Comparison of ENCODE assay signal across 24 cellular contexts in genomic region chr11:86256608-86257007, GRCh38. TPM values are rescaled to one million over a fixed set of nuclear protein-coding genes. Genes with fewer than 3 reads are reported as not detected.
DNase-seq lines count a peak whose midpoint lies in the region; ATAC-seq and TF ChIP-seq lines count a peak whose summit lies in the region.
"Had no signal": no experiment of that assay in that cellular context is flagged by ENCODE, and none has a peak within 500 bp of the region (broad histone marks: within the 10 kb centered on the region; RNA-seq: fewer than 3 reads in every experiment).

No MANE protein-coding gene starts in this region.

- no peak for TF ChIP-seq POLR2A in esophagus muscularis mucosa (IDR thresholded peaks at IDR 0.05; ENCODE audit: low read depth)

- no peaks in the 10 kb centered on the region for H3K27me3 Mint-ChIP-seq in T-helper 1 cell treated with Interleukin-12 subunit alpha and Interleukin-12 subunit beta and Interleukin-4 antibody, amounts not matched to agents 30 μg/mL and 1 μg/mL, for 36 hours (ENCODE audit: low read depth)
- no peaks in the 10 kb centered on the region for H3K27me3 Mint-ChIP-seq in activated naive CD4-positive, alpha-beta T cell treated with anti-CD3 and anti-CD28 coated beads for 36 hours (ENCODE audit: low read depth)
- H3K27me3 Mint-ChIP-seq in activated naive CD8-positive, alpha-beta T cell treated with anti-CD3 and anti-CD28 coated beads, Interleukin-2, amount 50 U/mL, for 24 hours: no peaks in the 10 kb centered on the region
- no peaks in the 10 kb centered on the region for H3K27me3 Mint-ChIP-seq in stimulated activated memory B cell treated with anti-CD40 and anti-IgM and Interleukin-4, amounts not matched to agents 10 μg/mL and 1 μg/mL and 100 μg/mL, for 72 hours

- ATAC-seq in activated naive CD4-positive, alpha-beta T cell treated with anti-CD3 and anti-CD28 coated beads, Interleukin-2, amount 50 U/mL, for 72 hours: no peak
- ATAC-seq in activated naive CD8-positive, alpha-beta T cell treated with anti-CD3 and anti-CD28 coated beads, Interleukin-2, amount 50 U/mL, for 24 hours: no peak
- ATAC-seq in stimulated activated memory B cell treated with anti-CD40 and anti-IgM and Interleukin-4, amounts not matched to agents 10 μg/mL and 1 μg/mL and 100 μg/mL, for 72 hours: no peak
- ATAC-seq: HepG2, Panc1 had no signal

- H3K4me1 Mint-ChIP-seq in T-helper 1 cell treated with Interleukin-12 subunit alpha and Interleukin-12 subunit beta and Interleukin-4 antibody, amounts not matched to agents 30 μg/mL and 1 μg/mL, for 36 hours (ENCODE audit: low read depth): peaks cover 17% of the 10 kb centered on the region
- H3K4me1 Mint-ChIP-seq in activated naive CD4-positive, alpha-beta T cell treated with anti-CD3 and anti-CD28 coated beads for 36 hours (ENCODE audit: low read depth): peaks cover 54% of the 10 kb centered on the region
- H3K4me1 Mint-ChIP-seq in activated naive CD8-positive, alpha-beta T cell treated with anti-CD3 and anti-CD28 coated beads, Interleukin-2, amount 50 U/mL, for 24 hours: peaks cover 30% of the 10 kb centered on the region
- H3K4me1 Mint-ChIP-seq in stimulated activated memory B cell treated with anti-CD40 and anti-IgM and Interleukin-4, amounts not matched to agents 10 μg/mL and 1 μg/mL and 100 μg/mL, for 72 hours: peaks cover 17% of the 10 kb centered on the region

- peaks cover 37% of the 10 kb centered on the region for H3K36me3 Mint-ChIP-seq in T-helper 1 cell treated with Interleukin-12 subunit alpha and Interleukin-12 subunit beta and Interleukin-4 antibody, amounts not matched to agents 30 μg/mL and 1 μg/mL, for 36 hours (ENCODE audit: low read depth)
- H3K36me3 Mint-ChIP-seq in activated naive CD4-positive, alpha-beta T cell treated with anti-CD3 and anti-CD28 coated beads for 36 hours (ENCODE audit: low read depth): peaks cover 29% of the 10 kb centered on the region
- H3K36me3 Mint-ChIP-seq in activated naive CD4-positive, alpha-beta T cell treated with anti-CD3 and anti-CD28 coated beads, Interleukin-2, amount 50 U/mL, for 72 hours: peaks cover 0 to 41% of the 10 kb centered on the region in 2 donors
- H3K36me3 Mint-ChIP-seq in activated naive CD8-positive, alpha-beta T cell treated with anti-CD3 and anti-CD28 coated beads, Interleukin-2, amount 50 U/mL, for 24 hours (ENCODE audit: low read depth): peaks cover 67% of the 10 kb centered on the region
- H3K36me3 Mint-ChIP-seq in stimulated activated memory B cell treated with anti-CD40 and anti-IgM and Interleukin-4, amounts not matched to agents 10 μg/mL and 1 μg/mL and 100 μg/mL, for 72 hours: peaks cover 26% of the 10 kb centered on the region

- H3K4me3 ChIP-seq in esophagus muscularis mucosa: no peak overlapping the region

- DNase-seq in T-helper 1 cell (no peak), esophagus muscularis mucosa (ENCODE audit: extremely low spot score) (no peak)
- DNase-seq in activated naive CD4-positive, alpha-beta T cell treated with anti-CD3 and anti-CD28 coated beads for 36 hours: no peak
- no peak for DNase-seq in activated naive CD4-positive, alpha-beta T cell treated with anti-CD3 and anti-CD28 coated beads, Interleukin-2, amount 50 U/mL, for 72 hours (ENCODE audit: low spot score in 2 of 2)
- DNase-seq in activated naive CD8-positive, alpha-beta T cell treated with anti-CD3 and anti-CD28 coated beads, Interleukin-2, amount 50 U/mL, for 24 hours: no peak
- DNase-seq in stimulated activated CD8-positive, alpha-beta memory T cell treated with anti-CD3 and anti-CD28 coated beads, Interleukin-4, amount 100 ng/mL, for 48 hours: no peak
- DNase-seq: Calu3, DMS79 treated with DMSO at 0.1 percent for 48 hours, GF-D8, Karpas-422, NCI-H1092, NCI-H1417 treated with DMSO at 0.1 percent for 48 hours, NCI-H1694 treated with DMSO at 0.1 percent for 48 hours, NCI-H2081, NCI-H226, NCI-H510A, NCI-H69, SHP77 had no signal

- H3K9me3 Mint-ChIP-seq in T-helper 1 cell treated with Interleukin-12 subunit alpha and Interleukin-12 subunit beta and Interleukin-4 antibody, amounts not matched to agents 30 μg/mL and 1 μg/mL, for 36 hours: no peaks in the 10 kb centered on the region
- no peaks in the 10 kb centered on the region for H3K9me3 Mint-ChIP-seq in activated naive CD4-positive, alpha-beta T cell treated with anti-CD3 and anti-CD28 coated beads for 36 hours
- no peaks in the 10 kb centered on the region for H3K9me3 Mint-ChIP-seq in activated naive CD4-positive, alpha-beta T cell treated with anti-CD3 and anti-CD28 coated beads, Interleukin-2, amount 50 U/mL, for 72 hours
- H3K9me3 Mint-ChIP-seq in activated naive CD8-positive, alpha-beta T cell treated with anti-CD3 and anti-CD28 coated beads, Interleukin-2, amount 50 U/mL, for 24 hours: no peaks in the 10 kb centered on the region
- no peaks in the 10 kb centered on the region for H3K9me3 Mint-ChIP-seq in stimulated activated memory B cell treated with anti-CD40 and anti-IgM and Interleukin-4, amounts not matched to agents 10 μg/mL and 1 μg/mL and 100 μg/mL, for 72 hours

- WGBS in esophagus muscularis mucosa: 73% methylated on average over 6 of the region's 6 CpGs

- peaks cover 0 to 42% (median 25%) of the 10 kb centered on the region in 4 donors for H3K36me3 ChIP-seq in esophagus muscularis mucosa

- H3K27me3 ChIP-seq in esophagus muscularis mucosa: no peaks in the 10 kb centered on the region

- TF ChIP-seq CTCF in esophagus muscularis mucosa (IDR thresholded peaks at IDR 0.05): no peak

- peaks cover 0 to 11% (median under 1%) of the 10 kb centered on the region in 4 donors for H3K4me1 ChIP-seq in esophagus muscularis mucosa

- CTCF ChIA-PET in activated naive CD4-positive, alpha-beta T cell treated with anti-CD3 and anti-CD28 coated beads for 36 hours (lab: Charles Lee): interaction anchor here (1.6 kb wide), 1 partner anchor 62 kb away, joined by 4 read pairs; no protein-coding TSS in a partner anchor

- no peak overlapping the region for H3K27ac ChIP-seq in esophagus muscularis mucosa (replicated peaks in 1 of 4)
- H3K27ac ChIP-seq: 22Rv1, RWPE1 had no signal

- intact Hi-C loops in activated naive CD4-positive, alpha-beta T cell treated with anti-CD3 and anti-CD28 coated beads for 36 hours (cut with micrococcal nuclease): loop anchor here (1.0 kb wide), 1 partner anchor 31 kb away; no protein-coding TSS in a partner anchor
- intact Hi-C loops in esophagus muscularis mucosa (cut with DNase I): no loop called here

- H3K27ac Mint-ChIP-seq in T-helper 1 cell treated with Interleukin-12 subunit alpha and Interleukin-12 subunit beta and Interleukin-4 antibody, amounts not matched to agents 30 μg/mL and 1 μg/mL, for 36 hours: peak overlapping the region; percentile 67
- H3K27ac Mint-ChIP-seq in activated naive CD4-positive, alpha-beta T cell treated with anti-CD3 and anti-CD28 coated beads for 36 hours: peak overlapping the region; percentile 51
- H3K27ac Mint-ChIP-seq in activated naive CD4-positive, alpha-beta T cell treated with anti-CD3 and anti-CD28 coated beads, Interleukin-2, amount 50 U/mL, for 72 hours: peak overlapping the region in 1 of 2 donors; percentile 94
- peak overlapping the region; percentile 29 for H3K27ac Mint-ChIP-seq in activated naive CD8-positive, alpha-beta T cell treated with anti-CD3 and anti-CD28 coated beads, Interleukin-2, amount 50 U/mL, for 24 hours
- H3K27ac Mint-ChIP-seq in stimulated activated memory B cell treated with anti-CD40 and anti-IgM and Interleukin-4, amounts not matched to agents 10 μg/mL and 1 μg/mL and 100 μg/mL, for 72 hours: peak overlapping the region; percentile 59

- TF ChIP-seq EP300 in esophagus muscularis mucosa (IDR thresholded peaks at IDR 0.05): no peak

- no peak overlapping the region for H3K4me3 Mint-ChIP-seq in T-helper 1 cell treated with Interleukin-12 subunit alpha and Interleukin-12 subunit beta and Interleukin-4 antibody, amounts not matched to agents 30 μg/mL and 1 μg/mL, for 36 hours
- H3K4me3 Mint-ChIP-seq in activated naive CD4-positive, alpha-beta T cell treated with anti-CD3 and anti-CD28 coated beads for 36 hours: no peak overlapping the region
- H3K4me3 Mint-ChIP-seq in activated naive CD8-positive, alpha-beta T cell treated with anti-CD3 and anti-CD28 coated beads, Interleukin-2, amount 50 U/mL, for 24 hours: no peak overlapping the region
- H3K4me3 Mint-ChIP-seq in stimulated activated memory B cell treated with anti-CD40 and anti-IgM and Interleukin-4, amounts not matched to agents 10 μg/mL and 1 μg/mL and 100 μg/mL, for 72 hours: no peak overlapping the region

- no peaks in the 10 kb centered on the region for H3K9me3 ChIP-seq in esophagus muscularis mucosa

RNA-seq across cellular contexts. Expression of gene EED, which starts 12.1 kb away (rescaled TPM):
- 10 to 100 TPM; 60.4 to 61.0 TPM for total RNA-seq in activated naive CD4-positive, alpha-beta T cell treated with anti-CD3 and anti-CD28 coated beads for 36 hours
- total RNA-seq in activated naive CD4-positive, alpha-beta T cell treated with anti-CD3 and anti-CD28 coated beads, Interleukin-2, amount 50 U/mL, for 72 hours: 100 to 1,000 TPM in 1 of 2 donors, 10 to 100 TPM in 1; 55.1 to 104 TPM
- 10 to 100 TPM; 11.1 to 14.7 (median 13.4) TPM for total RNA-seq in esophagus muscularis mucosa

RNA-seq across cellular contexts. Expression of gene HIKESHI, which starts 45.4 kb away (rescaled TPM):
- 10 to 100 TPM; 40.4 to 41.9 TPM for total RNA-seq in activated naive CD4-positive, alpha-beta T cell treated with anti-CD3 and anti-CD28 coated beads for 36 hours
- total RNA-seq in activated naive CD4-positive, alpha-beta T cell treated with anti-CD3 and anti-CD28 coated beads, Interleukin-2, amount 50 U/mL, for 72 hours: 10 to 100 TPM; 41.5 to 47.8 TPM
- total RNA-seq in esophagus muscularis mucosa: 10 to 100 TPM; 37.1 to 52.7 (median 41.2) TPM
